23 cellular contexts compared by ENCODE assay signal in the genomic region with DNA sequence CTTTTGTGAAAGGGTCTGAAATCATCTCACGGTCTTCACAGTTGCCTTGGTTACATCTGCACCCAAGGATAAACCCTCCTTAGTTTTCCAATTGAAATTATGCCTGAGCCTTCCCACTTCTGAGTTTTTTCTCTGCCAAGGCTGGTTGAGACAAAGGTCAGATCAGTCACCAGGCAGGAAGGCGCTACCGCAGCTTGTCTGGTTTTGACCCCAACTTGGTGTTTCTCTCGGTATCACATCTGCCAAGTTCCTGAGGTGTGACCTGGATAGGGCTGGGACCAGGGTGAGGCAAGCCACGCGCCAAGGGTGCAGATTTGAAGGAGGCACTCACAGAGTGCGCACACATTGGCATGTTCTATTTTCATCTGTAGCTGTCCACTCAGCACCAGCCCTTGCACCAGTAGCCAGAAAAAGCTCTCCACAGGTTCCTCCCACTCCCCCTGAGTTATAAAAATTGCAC.
DNase-seq lines count a peak whose midpoint lies in the region; ATAC-seq and TF ChIP-seq lines count a peak whose summit lies in the region.
"Had no signal": no experiment of that assay in that cellular context is flagged by ENCODE, and none has a peak within 500 bp of the region (broad histone marks: within the 10 kb centered on the region; RNA-seq: fewer than 3 reads in every experiment).

No MANE protein-coding gene starts in this region.

- no peaks in the 10 kb centered on the region for H3K4me1 ChIP-seq in gastrocnemius medialis
- H3K4me1 ChIP-seq: A549, colonic mucosa, upper lobe of left lung had no signal

- H3K27ac ChIP-seq in AG04450 (ENCODE audit: low read depth, low read length) (peak overlapping the region; percentile 21), gastrocnemius medialis (no peak overlapping the region)
- H3K27ac ChIP-seq: A549, brain microvascular endothelial cell, colonic mucosa, GM23248, upper lobe of left lung had no signal

- peaks cover 0 to 23% of the 10 kb centered on the region in 2 donors for H3K36me3 ChIP-seq in gastrocnemius medialis
- H3K36me3 ChIP-seq: colonic mucosa had no signal

- DNase-seq in NCI-H748 (lab: John Stamatoyannopoulos, UW; ENCODE audit: unreplicated experiment) = peak; percentile 16
- DNase-seq in NCI-H748 treated with DMSO at 0.1 percent for 48 hours (lab: John Stamatoyannopoulos, UW) = no peak
- no peak for DNase-seq in AG04450 (ENCODE audit: low read depth, low spot score)
- peak; percentile 44 for DNase-seq in NCI-H2196 (lab: John Stamatoyannopoulos, UW; ENCODE audit: unreplicated experiment)
- DNase-seq in left cardiac atrium = peak; percentile 38
- DNase-seq in SW480 (ENCODE audit: low spot score) = no peak
- DNase-seq in gastrocnemius medialis = no peak
- DNase-seq: activated CD4-positive, alpha-beta T cell treated with anti-CD3 and anti-CD28 coated beads for 1 hour; activated CD8-positive, alpha-beta memory T cell treated with anti-CD3 and anti-CD28 coated beads, Interleukin-2, amount 10 ng/mL, durations not matched to agents 7 days and 5 days; activated naive CD8-positive, alpha-beta T cell treated with anti-CD3 and anti-CD28 coated beads, Interleukin-2, amount 10 ng/mL, durations not matched to agents 7 days and 5 days; brain microvascular endothelial cell; colonic mucosa; endodermal cell; GM23248; Kasumi-1; naive thymus-derived CD4-positive, alpha-beta T cell; NCI-H526 treated with DMSO at 0.1 percent for 48 hours; SHP77; T-cell; upper lobe of left lung had no signal

- CTCF ChIA-PET in AG04450 (lab: Charles Lee) = no interaction called here

- peak; percentile 75 to 76 for ATAC-seq in left cardiac atrium
- no peak for ATAC-seq in GM21619 (IDR thresholded peaks at IDR 0.05; ENCODE audit: unreplicated experiment)
- ATAC-seq in gastrocnemius medialis = no peak
- ATAC-seq: A549; naive thymus-derived CD4-positive, alpha-beta T cell; T-cell had no signal

- TF ChIP-seq POLR2A in gastrocnemius medialis (IDR thresholded peaks at IDR 0.05) = no peak

- in situ Hi-C loops in gastrocnemius medialis (cut with MboI; ENCODE audit: low sequenced_read_pairs in 4 of 4) = no loop called here

- H3K4me3 ChIP-seq in AG04450 (ENCODE audit: low read depth, low read length) = no peak overlapping the region
- H3K4me3 ChIP-seq in gastrocnemius medialis = no peak overlapping the region
- H3K4me3 ChIP-seq: A549; BLaER1 treated with 17β-estradiol and CSF1 and Interleukin-3, amounts not matched to agents 10 nM and 100 nM; colonic mucosa; GM23248; upper lobe of left lung had no signal

- TF ChIP-seq CTCF in AG04450 (IDR thresholded peaks at IDR 0.05; ENCODE audit: low read depth, low read length) = no peak
- no peak for TF ChIP-seq CTCF in gastrocnemius medialis (IDR thresholded peaks at IDR 0.05 in 4 of 5, conservative IDR thresholded peaks at IDR 0.05 in 1 of 5)

- H3K9me3 ChIP-seq in AG04450 (ENCODE audit: control insufficient read depth, insufficient read depth, low read length) (no peaks in the 10 kb centered on the region; the same call in 1 of the 2 replicates), gastrocnemius medialis (no peaks in the 10 kb centered on the region)
- H3K9me3 ChIP-seq: A549; BLaER1 treated with 17β-estradiol and CSF1 and Interleukin-3, amounts not matched to agents 10 nM and 100 nM; colonic mucosa; upper lobe of left lung had no signal

- intact Hi-C loops in left cardiac atrium (cut with DNase I) (no loop called here), gastrocnemius medialis (cut with DNase I; ENCODE audit: low total_unique reads) (no loop called here)

- H3K27me3 ChIP-seq in AG04450 (ENCODE audit: control insufficient read depth, insufficient read depth, low read length) (no peaks in the 10 kb centered on the region), gastrocnemius medialis (no peaks in the 10 kb centered on the region)
- H3K27me3 ChIP-seq: BLaER1 treated with 17β-estradiol and CSF1 and Interleukin-3, amounts not matched to agents 10 nM and 100 nM; brain microvascular endothelial cell; colonic mucosa; upper lobe of left lung had no signal

- POLR2A ChIA-PET in AG04450 (lab: Yijun Ruan, JAX) = no interaction called here

Comparison
In these comparisons a context has a peak if more than half of its experiments do, and no peak if none do; other contexts are left out.
1. DNase-seq: peak in NCI-H748 (single experiment), NCI-H2196 (single experiment) and left cardiac atrium (single experiment); none in NCI-H748 treated with DMSO at 0.1 percent for 48 hours (single experiment), AG04450 (single experiment), SW480 (single experiment) and gastrocnemius medialis (0 of 2).
2. ATAC-seq: peak in left cardiac atrium (2 of 2); none in GM21619 (single experiment) and gastrocnemius medialis (0 of 2).